Comparison of ENCODE assay signal across 10 cellular contexts in genomic region chrX:66163849-66164401, GRCh38. TPM values are rescaled to one million over a fixed set of nuclear protein-coding genes. Genes with fewer than 3 reads are reported as not detected.
A peak's percentile ranks its signal among the peaks of the same experiment; 100 is the strongest.
DNase-seq lines count a peak whose midpoint lies in the region; ATAC-seq, FAIRE-seq and TF ChIP-seq lines count a peak whose summit lies in the region.
"Had no signal": no experiment of that assay in that cellular context is flagged by ENCODE, and none has a peak within 500 bp of the region (broad histone marks: within the 10 kb centered on the region; RNA-seq: fewer than 3 reads in every experiment).

TSS of gene HEPH (plus strand) at chrX:66164247. CDS start at chrX:66170571, 6,324 bp downstream.

- TF ChIP-seq CTCF in IMR-90 (conservative IDR thresholded peaks at IDR 0.05; ENCODE audit: low read depth, low read length), result no peak
- TF ChIP-seq CTCF in heart right ventricle (IDR thresholded peaks at IDR 0.05), result no peak

- H3K9ac ChIP-seq in IMR-90 (ENCODE audit: low read depth, low read length) (peak within 1 kb of the TSS; percentile 52), skeletal muscle satellite cell (ENCODE audit: low read depth, low read length) (peak within 1 kb of the TSS; percentile 64)

- H3K4me3 ChIP-seq in IMR-90 (ENCODE audit: insufficient read depth, low read depth, low read length) (peak within 1 kb of the TSS; percentile 43), heart right ventricle (peak within 1 kb of the TSS in 9 of 10 donors; percentile 4 to 56 (median 49)), skeletal muscle satellite cell (ENCODE audit: low read length) (peak within 1 kb of the TSS; percentile 55)
- H3K4me3 ChIP-seq in naive thymus-derived CD4-positive, alpha-beta T cell (ENCODE audit: low read length), result no peak within 1 kb of the TSS

- POLR2A ChIA-PET in IMR-90 (lab: Charles Lee; ENCODE audit: unreplicated experiment), result no interaction called here
- POLR2A ChIA-PET in naive thymus-derived CD4-positive, alpha-beta T cell (lab: Charles Lee), result no interaction called here

- H4K5ac ChIP-seq in IMR-90 (ENCODE audit: low read depth, low read length), result no peak within 1 kb of the TSS; the same call in 1 of the 2 replicates

- H3K4me1 ChIP-seq in IMR-90 (ENCODE audit: control insufficient read depth, insufficient read depth, low read length), result no peaks in the 10 kb centered on the region
- no peaks in the 10 kb centered on the region for H3K4me1 ChIP-seq in heart right ventricle
- H3K4me1 ChIP-seq in skeletal muscle satellite cell (ENCODE audit: control insufficient read depth, insufficient read depth, low read length), result no peaks in the 10 kb centered on the region
- no peaks in the 10 kb centered on the region for H3K4me1 ChIP-seq in naive thymus-derived CD4-positive, alpha-beta T cell (ENCODE audit: control insufficient read depth in 2 of 2, insufficient read depth in 2 of 2, low read length in 2 of 2)

- H3K4me2 ChIP-seq in IMR-90 (ENCODE audit: low read depth, low read length) (peak within 1 kb of the TSS; percentile 71), skeletal muscle satellite cell (ENCODE audit: low read length) (peak within 1 kb of the TSS; percentile 24)

- FAIRE-seq in frontal cortex (lab: Jason Lieb, UNC), result no peak

- dilution Hi-C loops in IMR-90 (cut with HindIII; ENCODE audit: low sequenced_read_pairs, unreplicated experiment), result no loop called here

- H3K4me1 Mint-ChIP-seq in naive thymus-derived CD4-positive, alpha-beta T cell, result peaks cover 0 to 2% (median 0%) of the 10 kb centered on the region in 7 donors
- H3K4me1 Mint-ChIP-seq: activated B cell treated with CpG ODN at 0.5 μM for 24 hours, naive B cell had no signal

- peaks cover 0 to 1% (median 0%) of the 10 kb centered on the region in 11 donors for H3K9me3 Mint-ChIP-seq in naive thymus-derived CD4-positive, alpha-beta T cell
- H3K9me3 Mint-ChIP-seq: activated B cell treated with CpG ODN at 0.5 μM for 24 hours had no signal

- H3K27me3 Mint-ChIP-seq in naive thymus-derived CD4-positive, alpha-beta T cell, result no peaks in the 10 kb centered on the region

- H2BK5ac ChIP-seq in IMR-90 (ENCODE audit: low read depth, low read length, poor library complexity, severe bottlenecking), result no peak within 1 kb of the TSS

- H3K27ac Mint-ChIP-seq in naive thymus-derived CD4-positive, alpha-beta T cell, result no peak within 1 kb of the TSS
- H3K27ac Mint-ChIP-seq: activated B cell treated with CpG ODN at 0.5 μM for 24 hours had no signal

- DNase-seq in IMR-90 (peak; percentile 34), heart right ventricle (peak in 1 of 2 donors; percentile 8), frontal cortex (ENCODE audit: low spot score in 2 of 2) (no peak), NCI-H510A treated with DMSO at 0.1 percent for 48 hours (lab: John Stamatoyannopoulos, UW) (no peak)
- DNase-seq in naive thymus-derived CD4-positive, alpha-beta T cell, result no peak
- no peak for DNase-seq in NK-92 treated with Interleukin-12 subunit alpha and Interleukin-12 subunit beta, amount 100 ng/mL, for 24 hours (lab: John Stamatoyannopoulos, UW)
- DNase-seq: activated B cell treated with CpG ODN at 0.5 μM for 24 hours, naive B cell had no signal

- TF ChIP-seq RAD21 in IMR-90 (IDR thresholded peaks at IDR 0.05; ENCODE audit: low read length), result no peak

- no peak for TF ChIP-seq POLR2A in IMR-90 (IDR thresholded peaks at IDR 0.05; ENCODE audit: low read depth, low read length)

- H2BK120ac ChIP-seq in IMR-90 (ENCODE audit: low read depth, low read length), result no peak within 1 kb of the TSS

- H3K36me3 Mint-ChIP-seq in naive thymus-derived CD4-positive, alpha-beta T cell, result no peaks in the 10 kb centered on the region
- H3K36me3 Mint-ChIP-seq: naive B cell had no signal

- H3K27ac ChIP-seq in IMR-90 (ENCODE audit: insufficient read depth, low read length) (peak within 1 kb of the TSS; percentile 41; the same call in 1 of the 2 replicates), heart right ventricle (peak within 1 kb of the TSS in 5 of 10 donors; percentile 34 to 48 (median 41))
- no peak within 1 kb of the TSS for H3K27ac ChIP-seq in naive thymus-derived CD4-positive, alpha-beta T cell (ENCODE audit: low read depth, low read length)

- 0 out of 2 replicates have a peak within 1 kb of the TSS, but pooled peaks have one; percentile 46 for H3K18ac ChIP-seq in IMR-90 (ENCODE audit: low read depth, low read length)

- no peaks in the 10 kb centered on the region for H3K9me1 ChIP-seq in IMR-90 (ENCODE audit: insufficient read depth, low read length)

- H3K27me3 ChIP-seq in IMR-90 (ENCODE audit: control insufficient read depth, insufficient read depth, low read length) (no peaks in the 10 kb centered on the region; the same call in 1 of the 2 replicates), heart right ventricle (peaks cover 0 to 37% (median 0%) of the 10 kb centered on the region in 7 donors), skeletal muscle satellite cell (ENCODE audit: control insufficient read depth, insufficient read depth, low read length) (no peaks in the 10 kb centered on the region)
- no peaks in the 10 kb centered on the region for H3K27me3 ChIP-seq in naive thymus-derived CD4-positive, alpha-beta T cell (ENCODE audit: control insufficient read depth in 2 of 2, insufficient read depth in 2 of 2, low read length in 2 of 2)

- no TSS peak for BruUV-seq in IMR-90 (replicated peaks; lab: Mats Ljungman, UMichigan)

- H3K4ac ChIP-seq in IMR-90 (ENCODE audit: low read depth, low read length), result no peak within 1 kb of the TSS

- no peak within 1 kb of the TSS for H3K56ac ChIP-seq in IMR-90 (ENCODE audit: extremely low read depth, insufficient read depth, low read length)

- no peaks in the 10 kb centered on the region for H3K36me3 ChIP-seq in IMR-90 (ENCODE audit: control insufficient read depth, insufficient read depth, low read length)
- H3K36me3 ChIP-seq in heart right ventricle, result no peaks in the 10 kb centered on the region
- no peaks in the 10 kb centered on the region for H3K36me3 ChIP-seq in skeletal muscle satellite cell (ENCODE audit: insufficient read depth, low read length)
- H3K36me3 ChIP-seq in naive thymus-derived CD4-positive, alpha-beta T cell (ENCODE audit: control insufficient read depth in 2 of 3, insufficient read depth in 3 of 3, low read length in 3 of 3), result no peaks in the 10 kb centered on the region

- WGBS in IMR-90 (ENCODE audit: extremely low coverage in 2 of 2, insufficient read length in 1 of 2), 2 experiments, result no CpG with 5 or more reads among the region's 3 CpGs
- 13 to 20% methylated on average over 3 of the region's 3 CpGs for WGBS in heart right ventricle, 2 donors

- no peak within 1 kb of the TSS for H2AK9ac ChIP-seq in IMR-90 (replicated peaks; ENCODE audit: low read depth, low read length, poor library complexity)

- CTCF ChIA-PET in IMR-90 (lab: Yijun Ruan, JAX), result no interaction called here
- CTCF ChIA-PET in naive thymus-derived CD4-positive, alpha-beta T cell (lab: Charles Lee), result no interaction called here

- H3K14ac ChIP-seq in IMR-90 (replicated peaks; ENCODE audit: low read depth, low read length), result 0 out of 2 replicates have a peak within 1 kb of the TSS, but pooled peaks have one; percentile 29

- no peaks in the 10 kb centered on the region for H4K20me1 ChIP-seq in IMR-90 (ENCODE audit: insufficient read depth, low read length)

- H3K23ac ChIP-seq in IMR-90 (ENCODE audit: low read depth, low read length), result no peak within 1 kb of the TSS

- no peak within 1 kb of the TSS for H2BK15ac ChIP-seq in IMR-90 (ENCODE audit: low read depth, low read length)

- H3K4me3 Mint-ChIP-seq in naive thymus-derived CD4-positive, alpha-beta T cell, result no peak within 1 kb of the TSS
- H3K4me3 Mint-ChIP-seq: activated B cell treated with CpG ODN at 0.5 μM for 24 hours, naive B cell had no signal

- no peaks in the 10 kb centered on the region for H3K9me3 ChIP-seq in IMR-90 (ENCODE audit: control insufficient read depth, insufficient read depth, low read length)
- H3K9me3 ChIP-seq in heart right ventricle, result no peaks in the 10 kb centered on the region
- no peaks in the 10 kb centered on the region for H3K9me3 ChIP-seq in skeletal muscle satellite cell (replicated peaks; ENCODE audit: low read length)
- no peaks in the 10 kb centered on the region for H3K9me3 ChIP-seq in naive thymus-derived CD4-positive, alpha-beta T cell (ENCODE audit: control insufficient read depth in 2 of 3, low read length in 3 of 3)

- H4K8ac ChIP-seq in IMR-90 (ENCODE audit: low read depth in 2 of 2, low read length in 2 of 2), result peak within 1 kb of the TSS in 1 of 2 experiments; percentile 64; a peak in 1 of 4 replicates

- intact Hi-C loops in IMR-90 (cut with micrococcal nuclease) (no loop called here), heart right ventricle (cut with DNase I) (no loop called here)
- intact Hi-C loops in naive thymus-derived CD4-positive, alpha-beta T cell (cut with micrococcal nuclease), result no loop called here

- no peak within 1 kb of the TSS for H2BK20ac ChIP-seq in IMR-90 (ENCODE audit: low read depth, low read length)

- no peak within 1 kb of the TSS for H2AFZ ChIP-seq in IMR-90 (replicated peaks; ENCODE audit: low read length, poor library complexity)

- in situ Hi-C loops in IMR-90 (cut with MboI; ENCODE audit: low sequenced_read_pairs), result no loop called here

- H2AK5ac ChIP-seq in IMR-90 (ENCODE audit: low read depth, low read length), result no peak within 1 kb of the TSS

- no peak within 1 kb of the TSS for H4K91ac ChIP-seq in IMR-90 (ENCODE audit: insufficient read depth, low read depth, low read length)

- peak; percentile 81 for ATAC-seq in GM18868 (IDR thresholded peaks at IDR 0.05; ENCODE audit: unreplicated experiment)
- no peak for ATAC-seq in IMR-90 (ENCODE audit: low read depth)
- peak; percentile 12 to 83 (median 72) for ATAC-seq in heart right ventricle
- no peak for ATAC-seq in naive thymus-derived CD4-positive, alpha-beta T cell

- H3K79me1 ChIP-seq in IMR-90 (ENCODE audit: low read depth in 1 of 2, low read length in 2 of 2), result no peaks in the 10 kb centered on the region; a peak in 1 of 4 replicates

TF ChIP-seq in IMR-90, 13 proteins besides CTCF, POLR2A, EP300 and RAD21 (continues in another document):
- TF ChIP-seq MXI1 (IDR thresholded peaks at IDR 0.05; ENCODE audit: borderline replicate concordance, low read depth, low read length) (no peak), RCOR1 (IDR thresholded peaks at IDR 0.05; ENCODE audit: insufficient replicate concordance, low read length) (no peak), CHD1 (IDR thresholded peaks at IDR 0.05; ENCODE audit: low read depth, low read length) (no peak), MAZ (IDR thresholded peaks at IDR 0.05; ENCODE audit: borderline replicate concordance, low read depth, low read length) (no peak), NFE2L2 (IDR thresholded peaks at IDR 0.05; ENCODE audit: low read depth, low read length) (no peak)

RNA-seq across cellular contexts. Expression of gene HEPH, which starts in this region (rescaled TPM):
- total RNA-seq in IMR-90 (2012; rRNA removed), result 16.4 and 23.5 TPM in 2 replicates
- polyA plus RNA-seq in IMR-90 (2012; rRNA removed), result 21.1 and 29.5 TPM in 2 replicates
- polyA plus RNA-seq in IMR-90 (2012; cell fraction: cytosol; rRNA removed), result 12.9 and 15.2 TPM in 2 replicates
- polyA plus RNA-seq in IMR-90 (2012; cell fraction: nucleus; rRNA removed; ENCODE audit: low replicate concordance), result 9.1 and 21.5 TPM in 2 replicates
- total RNA-seq in heart right ventricle, result 10 to 100 TPM in 9 of 10 donors, 1 to 10 TPM in 1; 9.1 to 48.5 (median 27.8) TPM
- polyA plus RNA-seq in heart right ventricle, result 1 to 10 TPM; 3.8 to 6.7 TPM
- 0.76 and 4.6 TPM in 2 replicates for total RNA-seq in skeletal muscle satellite cell (2012; rRNA removed)
- under 1 TPM in 2 of 5 experiments, not detected in 3; 0.19 to 0.34 TPM for total RNA-seq in naive thymus-derived CD4-positive, alpha-beta T cell
- polyA plus RNA-seq in naive thymus-derived CD4-positive, alpha-beta T cell, result under 1 TPM in 1 of 2 donors, not detected in 1; 0.17 TPM
- 3.3 TPM for total RNA-seq in frontal cortex
- total RNA-seq: activated B cell treated with CpG ODN at 0.5 μM for 24 hours had no signal

Comparison
In these comparisons a context has a peak if more than half of its experiments do, and no peak if none do; other contexts are left out.
1. RNA of gene HEPH (polyA plus RNA-seq): 9.1 to 29.5 TPM in IMR-90 and 3.8 to 6.7 TPM in heart right ventricle; 0.17 TPM in naive thymus-derived CD4-positive, alpha-beta T cell; every median in the first group is over 4 times any median in the second.
2. ATAC-seq: peak in GM18868 (single experiment) and heart right ventricle (8 of 8); none in IMR-90 (single experiment) and naive thymus-derived CD4-positive, alpha-beta T cell (single experiment).